In the genomic region with DNA sequence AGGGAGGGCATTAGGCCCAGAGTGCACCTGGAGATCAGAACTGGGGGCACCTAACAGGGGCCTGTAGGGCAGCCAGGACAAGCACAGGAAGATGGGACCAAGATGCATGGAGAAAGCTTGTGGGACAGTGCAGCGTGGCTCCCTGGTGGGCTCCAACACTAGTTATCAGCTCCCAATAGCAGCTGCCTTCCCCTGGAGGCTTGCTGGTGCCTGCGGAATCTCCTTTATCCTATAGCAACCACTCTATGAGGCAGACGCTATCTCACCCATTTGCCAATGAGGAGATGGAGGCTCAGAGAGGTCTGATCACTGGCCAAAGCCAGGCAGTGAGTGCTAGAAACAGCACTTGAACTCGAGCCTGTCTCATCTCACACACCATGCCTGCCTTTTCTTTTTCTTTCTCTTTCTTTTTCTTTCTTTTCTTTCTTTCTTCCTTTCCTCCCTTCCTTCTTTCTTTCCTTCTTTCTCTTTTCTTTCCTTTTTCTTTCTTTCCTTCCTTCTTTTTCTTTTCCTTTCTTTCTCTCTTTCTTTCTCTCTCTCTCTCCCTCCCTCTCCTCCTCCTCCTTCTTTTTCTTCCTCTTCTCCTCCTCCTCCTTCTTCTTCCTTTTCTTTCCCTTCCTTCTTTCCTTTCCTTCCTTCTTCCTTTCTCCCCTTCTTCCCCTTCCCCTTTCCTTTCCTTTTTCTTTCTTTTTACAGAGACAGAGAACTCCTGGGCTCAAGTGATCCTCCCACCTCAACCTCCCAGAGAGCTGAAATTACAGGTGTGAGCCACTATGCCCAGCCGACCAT, we compare ENCODE assay signal across 22 cellular contexts. TPM values are rescaled to one million over a fixed set of nuclear protein-coding genes. Genes with fewer than 3 reads are reported as not detected.
A peak's percentile ranks its signal among the peaks of the same experiment; 100 is the strongest.
DNase-seq lines count a peak whose midpoint lies in the region; ATAC-seq, FAIRE-seq and TF ChIP-seq lines count a peak whose summit lies in the region.
"Had no signal": no experiment of that assay in that cellular context is flagged by ENCODE, and none has a peak within 500 bp of the region (broad histone marks: within the 10 kb centered on the region; RNA-seq: fewer than 3 reads in every experiment).

No MANE protein-coding gene starts in this region.

- no peak overlapping the region for H3T11ph ChIP-seq in H9 (ENCODE audit: low read length)

- H3K56ac ChIP-seq in H9 (ENCODE audit: insufficient read length, low read depth, low read length), result no peak overlapping the region

- H2BK120ac ChIP-seq in H9 (ENCODE audit: low read depth, low read length, poor library complexity, severe bottlenecking), result no peak overlapping the region

- DNase-seq in BE2C (peak; percentile 22), H9 (no peak), K562 (ENCODE audit: extremely low read depth in 1 of 4, low spot score in 3 of 4) (no peak), kidney (peak; percentile 46), COLO829 (ENCODE audit: low spot score) (no peak), psoas muscle (no peak), spleen (no peak)
- DNase-seq: CD4-positive, alpha-beta T cell; DMS153; DMS79; GDM1; HCEC 1CT; HFFc6 had no signal

- no peaks in the 10 kb centered on the region for H3K79me1 ChIP-seq in H9 (ENCODE audit: insufficient read depth, low read depth, low read length, poor library complexity, severe bottlenecking)

- H3K4me1 Mint-ChIP-seq in H9, result peaks cover 0 to 2% of the 10 kb centered on the region in 2 experiments; a peak in 1 of 4 replicates

- H3K9me3 ChIP-seq in BE2C (no peaks in the 10 kb centered on the region), H9 (ENCODE audit: control insufficient read depth, low read depth, low read length) (no peaks in the 10 kb centered on the region), K562 (replicated peaks; ENCODE audit: control insufficient read depth, insufficient read depth, low read depth, low read length) (no peaks in the 10 kb centered on the region), kidney (ENCODE audit: control insufficient read depth in 1 of 2, low read length in 2 of 2) (no peaks in the 10 kb centered on the region), psoas muscle (no peaks in the 10 kb centered on the region), spleen (no peaks in the 10 kb centered on the region)

- WGBS in H9 (ENCODE audit: extremely low coverage, insufficient read length, low lambda C conversion rate), result no CpG with 5 or more reads among the region's 5 CpGs
- WGBS in K562 (ENCODE audit: insufficient coverage, low coverage, missing lambda C conversion rate), result 27% methylated on average over 5 of the region's 5 CpGs
- WGBS in psoas muscle, 3 donors, result 69 to 72% (median 70%) methylated on average over 5 of the region's 5 CpGs
- 77 to 82% (median 79%) methylated on average over 5 of the region's 5 CpGs for WGBS in spleen, 5 donors

- no peak overlapping the region for H2AFZ ChIP-seq in H9 (ENCODE audit: low read length)
- H2AFZ ChIP-seq in K562 (ENCODE audit: low read depth, low read length), result no peak overlapping the region

- no peaks in the 10 kb centered on the region for H3K36me3 Mint-ChIP-seq in H9 (ENCODE audit: insufficient read depth in 1 of 3, low read depth in 3 of 3)

- POLR2A ChIA-PET in K562 (lab: Yijun Ruan, JAX), result no interaction called here

- H2BK5ac ChIP-seq in H9 (ENCODE audit: insufficient read length, low read length), result no peak overlapping the region

- H2AK5ac ChIP-seq in H9 (ENCODE audit: insufficient read length, low read length), result no peak overlapping the region

- H3K4me3 ChIP-seq in BE2C (ENCODE audit: low read depth, low read length) (no peak overlapping the region), K562 (no peak overlapping the region), kidney (ENCODE audit: low read length in 2 of 2) (no peak overlapping the region), psoas muscle (no peak overlapping the region), spleen (no peak overlapping the region)

- H3K4me3 Mint-ChIP-seq in H9, result no peak overlapping the region
- H3K4me3 Mint-ChIP-seq: CD4-positive, alpha-beta T cell; HFFc6 had no signal

- no peak overlapping the region for H3K4ac ChIP-seq in H9 (ENCODE audit: low read depth, low read length)

- FAIRE-seq in K562 (lab: Jason Lieb, UNC) (no peak), kidney (lab: Jason Lieb, UNC) (no peak)
- FAIRE-seq: GM12892, GM18507 had no signal

- CTCF ChIA-PET in K562 (lab: Yijun Ruan, JAX; ENCODE audit: low intra/inter-chr PET ratio), result no interaction called here

- in situ Hi-C loops in K562 (cut with MboI), result no loop called here

- no peak overlapping the region for H3K23ac ChIP-seq in H9 (ENCODE audit: insufficient read length, low read depth, low read length)

- no peak overlapping the region for H3K18ac ChIP-seq in H9 (ENCODE audit: insufficient read length, low read depth, low read length)

- H2BK15ac ChIP-seq in H9 (ENCODE audit: low read depth, low read length), result no peak overlapping the region

- H3K9me1 ChIP-seq in K562 (ENCODE audit: control insufficient read depth, insufficient read depth, low read length), result no peaks in the 10 kb centered on the region

- H2BK12ac ChIP-seq in H9 (ENCODE audit: insufficient read length, low read depth, low read length), result no peak overlapping the region

- H3K4me2 ChIP-seq in H9 (ENCODE audit: insufficient read depth, insufficient read length, low read length), result no peak overlapping the region
- H3K4me2 ChIP-seq in K562 (ENCODE audit: insufficient read depth, low read length), result no peak overlapping the region

- no peak overlapping the region for H4K91ac ChIP-seq in H9 (ENCODE audit: insufficient read length, low read depth, low read length)

- no peaks in the 10 kb centered on the region for H3K9me3 Mint-ChIP-seq in H9
- H3K9me3 Mint-ChIP-seq: CD4-positive, alpha-beta T cell; HFFc6 had no signal

- BruUV-seq in K562 (replicated peaks; lab: Mats Ljungman, UMichigan), result no TSS peak

- no peaks in the 10 kb centered on the region for H3K23me2 ChIP-seq in H9 (ENCODE audit: insufficient read length, low read depth, low read length, poor library complexity, severe bottlenecking)

- TF ChIP-seq EP300 in K562 (IDR thresholded peaks at IDR 0.05; ENCODE audit: low read length), result no peak

- no peak overlapping the region for H4K8ac ChIP-seq in H9 (replicated peaks; ENCODE audit: insufficient read length, low read depth, low read length)

- peaks cover 5% of the 10 kb centered on the region for H3K27me3 Mint-ChIP-seq in H9 (ENCODE audit: low read depth)

- no peak overlapping the region for H4K5ac ChIP-seq in H9 (ENCODE audit: insufficient read length, low read depth, low read length)

- H3K27ac ChIP-seq in H9 (ENCODE audit: insufficient read length, low read depth, low read length), result no peak overlapping the region
- H3K27ac ChIP-seq in K562 (ENCODE audit: extremely low read depth, low read depth, low read length), result no peak overlapping the region
- H3K27ac ChIP-seq in kidney (ENCODE audit: low read depth in 2 of 2, low read length in 2 of 2), result no peak overlapping the region
- H3K27ac ChIP-seq in psoas muscle, result no peak overlapping the region
- no peak overlapping the region for H3K27ac ChIP-seq in spleen
- H3K27ac ChIP-seq: C4-2B had no signal

- TF ChIP-seq POLR2A in K562 (conservative IDR thresholded peaks at IDR 0.05), result no peak
- TF ChIP-seq POLR2A in spleen (IDR thresholded peaks at IDR 0.05), result no peak

- ATAC-seq in K562, result no peak
- ATAC-seq in HG03432 (IDR thresholded peaks at IDR 0.05; ENCODE audit: unreplicated experiment), result no peak
- no peak for ATAC-seq in psoas muscle

- intact Hi-C loops in K562 (cut with micrococcal nuclease) (no loop called here), kidney (cut with DNase I) (no loop called here), psoas muscle (cut with DNase I) (no loop called here), spleen (cut with DNase I; ENCODE audit: low total_unique reads) (no loop called here)

- H3K79me2 ChIP-seq in H9 (ENCODE audit: insufficient read depth, low read length) (no peaks in the 10 kb centered on the region), K562 (ENCODE audit: control insufficient read depth, insufficient read depth, low read length) (no peaks in the 10 kb centered on the region)

- H3K4me1 ChIP-seq in BE2C (no peaks in the 10 kb centered on the region), H9 (ENCODE audit: insufficient read depth, low read length) (no peaks in the 10 kb centered on the region), K562 (replicated peaks in 1 of 2; ENCODE audit: control insufficient read depth in 2 of 2, insufficient read depth in 2 of 2, low read length in 2 of 2) (peaks cover 0 to 7% of the 10 kb centered on the region in 2 experiments; a peak in 3 of 5 replicates), kidney (ENCODE audit: control insufficient read depth in 1 of 2, insufficient read depth in 1 of 2, low read depth in 1 of 2, low read length in 2 of 2) (no peaks in the 10 kb centered on the region), psoas muscle (no peaks in the 10 kb centered on the region), spleen (no peaks in the 10 kb centered on the region)

- H4K20me1 ChIP-seq in H9 (ENCODE audit: control insufficient read depth, insufficient read depth, insufficient read length) (no peaks in the 10 kb centered on the region), K562 (replicated peaks; ENCODE audit: control insufficient read depth, insufficient read depth, low read length) (no peaks in the 10 kb centered on the region)

- no peak overlapping the region for H2BK20ac ChIP-seq in H9 (ENCODE audit: low read depth, low read length, poor library complexity, severe bottlenecking)

- H3K36me3 ChIP-seq in BE2C (no peaks in the 10 kb centered on the region), K562 (ENCODE audit: control insufficient read depth, insufficient read depth, low read length) (no peaks in the 10 kb centered on the region), kidney (ENCODE audit: control insufficient read depth in 1 of 2, insufficient read depth in 2 of 2, low read length in 2 of 2) (no peaks in the 10 kb centered on the region), psoas muscle (ENCODE audit: insufficient read depth in 1 of 2, low read depth in 1 of 2) (no peaks in the 10 kb centered on the region), spleen (no peaks in the 10 kb centered on the region)

- TF ChIP-seq RAD21 in K562 (CRISPR knock-in tag; conservative IDR thresholded peaks at IDR 0.05 in 1 of 2, IDR thresholded peaks at IDR 0.05 in 1 of 2), result no peak

- peak overlapping the region; percentile 33; the same call in 1 of the 2 replicates for H3K14ac ChIP-seq in H9 (ENCODE audit: insufficient read depth, low read length)

- no peak for TF ChIP-seq CTCF in BE2C (IDR thresholded peaks at IDR 0.05; ENCODE audit: low read depth, low read length)
- TF ChIP-seq CTCF in H9 (conservative IDR thresholded peaks at IDR 0.05), result no peak
- no peak for TF ChIP-seq CTCF in K562 (IDR thresholded peaks at IDR 0.05 in 2 of 3, conservative IDR thresholded peaks at IDR 0.05 in 1 of 3; ENCODE audit: insufficient read depth in 2 of 3, low read depth in 1 of 3, low read length in 3 of 3)
- no peak for TF ChIP-seq CTCF in kidney (IDR thresholded peaks at IDR 0.05; ENCODE audit: borderline replicate concordance, extremely low read depth, insufficient read depth)
- TF ChIP-seq CTCF in psoas muscle (IDR thresholded peaks at IDR 0.05), result no peak
- no peak for TF ChIP-seq CTCF in spleen (IDR thresholded peaks at IDR 0.05 in 8 of 11, conservative IDR thresholded peaks at IDR 0.05 in 3 of 11)

- H3K27ac Mint-ChIP-seq in H9, result no peak overlapping the region
- H3K27ac Mint-ChIP-seq: CD4-positive, alpha-beta T cell; HFFc6 had no signal

- H3K27me3 ChIP-seq in BE2C (no peaks in the 10 kb centered on the region), H9 (ENCODE audit: insufficient read depth, low read length) (no peaks in the 10 kb centered on the region), K562 (ENCODE audit: control insufficient read depth in 2 of 2, insufficient read depth in 2 of 2, low read length in 2 of 2) (no peaks in the 10 kb centered on the region), psoas muscle (ENCODE audit: insufficient read depth in 3 of 3, low read length in 2 of 3) (peaks cover 0 to under 1% (median 0%) of the 10 kb centered on the region in 3 donors), spleen (replicated peaks in 1 of 7) (peaks cover 0 to 4% (median 0%) of the 10 kb centered on the region in 7 donors)

- no peak overlapping the region for H3K9ac ChIP-seq in H9 (ENCODE audit: extremely low read depth, insufficient read length, low read length)
- no peak overlapping the region for H3K9ac ChIP-seq in K562 (ENCODE audit: insufficient read depth in 1 of 2, low read depth in 2 of 2, low read length in 2 of 2)
- H3K9ac ChIP-seq in kidney (ENCODE audit: low read length in 2 of 2), result no peak overlapping the region

RNA-seq across cellular contexts. Expression of gene SEC14L4, which starts 16.1 kb away (rescaled TPM):
- not detected for polyA plus RNA-seq in BE2C (2012; ENCODE audit: insufficient read depth, insufficient read length, low read depth)
- total RNA-seq in H9 (2021) (0.09 and 0.17 TPM in 2 replicates), K562 (2014; rRNA removed) (not detected in 2 replicates), K562 (2014; rRNA removed; fragmentation: Illumina TruSeq; extraction: Trizol) (not detected in 2 replicates), K562 (2015; rRNA removed; fragmentation: Illumina TruSeq; extraction: Trizol) (not detected in 2 replicates), K562 (2021) (not detected in 2 replicates), kidney (0.63 TPM), psoas muscle (not detected), spleen (1 to 10 TPM in 3 of 7 donors, under 1 TPM in 4; 0.18 to 1.6 (median 0.68) TPM)
- total RNA-seq in K562 (2011; cell fraction: chromatin; rRNA removed; ENCODE audit: low replicate concordance), result 0.19 TPM in 1 of 2 replicates, not detected in the other
- not detected in 2 replicates for total RNA-seq in K562 (2011; cell fraction: nucleolus; rRNA removed)
- total RNA-seq in K562 (2011; cell fraction: nucleoplasm; rRNA removed), result not detected in 2 replicates
- polyA plus RNA-seq in K562 (2011; rRNA removed) (0.03 TPM in 1 of 2 replicates, not detected in the other), K562 (2014; fragmentation: Illumina TruSeq; extraction: Trizol) (not detected in 2 replicates), K562 (2014; fragmentation: Nextera tagmentation; extraction: Ambion mirVana) (not detected), K562 (2014; rRNA removed) (0.11 TPM in 1 of 2 replicates, not detected in the other), kidney (ENCODE audit: insufficient read depth, low read depth, low replicate concordance) (0.41 TPM), psoas muscle (under 1 TPM in 2 of 3 donors, not detected in 1; 0.01 to 0.07 TPM), spleen (under 1 TPM; 0.03 to 0.29 (median 0.07) TPM)
- 0.03 TPM in 1 of 2 replicates, not detected in the other for polyA plus RNA-seq in K562 (2011; cell fraction: cytosol; rRNA removed)
- 0.07 TPM in 1 of 2 replicates, not detected in the other for polyA plus RNA-seq in K562 (2011; cell fraction: nucleus; rRNA removed)
- polyA plus RNA-seq in K562 (2012), result 0.04 TPM in 1 of 2 replicates, not detected in the other
- not detected in 2 replicates for polyA minus RNA-seq in K562 (2011; rRNA and poly(A)+ RNA removed)
- not detected in 2 replicates for polyA minus RNA-seq in K562 (2011; cell fraction: cytosol; rRNA and poly(A)+ RNA removed)
- polyA minus RNA-seq in K562 (2011; cell fraction: nucleus; rRNA and poly(A)+ RNA removed), result not detected in 2 replicates
- total RNA-seq: A172; CD4-positive, alpha-beta T cell; H4; HFFc6 had no signal
- polyA plus RNA-seq: BJ had no signal

RNA-seq across cellular contexts. Expression of gene SEC14L6, which starts 25.0 kb away (rescaled TPM):
- polyA plus RNA-seq in BE2C (2012; ENCODE audit: insufficient read depth, insufficient read length, low read depth), result not detected
- 0.46 and 1.1 TPM in 2 replicates for total RNA-seq in H9 (2021)
- total RNA-seq in K562 (2011; cell fraction: chromatin; rRNA removed; ENCODE audit: low replicate concordance), result 5.1 and 11.8 TPM in 2 replicates
- total RNA-seq in K562 (2011; cell fraction: nucleolus; rRNA removed), result 5.3 and 5.5 TPM in 2 replicates
- total RNA-seq in K562 (2011; cell fraction: nucleoplasm; rRNA removed), result 4.3 and 6.0 TPM in 2 replicates
- 1.5 and 1.8 TPM in 2 replicates for total RNA-seq in K562 (2014; rRNA removed)
- total RNA-seq in K562 (2014; rRNA removed; fragmentation: Illumina TruSeq; extraction: Trizol), result 1.9 and 2.0 TPM in 2 replicates
- 1.6 and 2.2 TPM in 2 replicates for total RNA-seq in K562 (2015; rRNA removed; fragmentation: Illumina TruSeq; extraction: Trizol)
- 1.6 and 2.6 TPM in 2 replicates for total RNA-seq in K562 (2021)
- polyA plus RNA-seq in K562 (2011; rRNA removed), result 5.0 and 6.1 TPM in 2 replicates
- polyA plus RNA-seq in K562 (2011; cell fraction: cytosol; rRNA removed), result 5.1 and 8.0 TPM in 2 replicates
- 6.2 and 8.4 TPM in 2 replicates for polyA plus RNA-seq in K562 (2011; cell fraction: nucleus; rRNA removed)
- 2.1 and 2.8 TPM in 2 replicates for polyA plus RNA-seq in K562 (2012)
- 4.0 and 4.1 TPM in 2 replicates for polyA plus RNA-seq in K562 (2014; fragmentation: Illumina TruSeq; extraction: Trizol)
- under 1 TPM; 0.29 to 0.39 TPM for polyA plus RNA-seq in K562 (2014; fragmentation: Nextera tagmentation; extraction: Ambion mirVana)
- polyA plus RNA-seq in K562 (2014; rRNA removed), result 1.7 and 2.3 TPM in 2 replicates
- polyA minus RNA-seq in K562 (2011; rRNA and poly(A)+ RNA removed), result 0.99 and 5.1 TPM in 2 replicates
- 1.4 and 3.9 TPM in 2 replicates for polyA minus RNA-seq in K562 (2011; cell fraction: cytosol; rRNA and poly(A)+ RNA removed)
- 1.4 and 2.3 TPM in 2 replicates for polyA minus RNA-seq in K562 (2011; cell fraction: nucleus; rRNA and poly(A)+ RNA removed)
- 13.9 TPM for total RNA-seq in kidney
- 16.5 TPM for polyA plus RNA-seq in kidney (ENCODE audit: insufficient read depth, low read depth, low replicate concordance)
- not detected for total RNA-seq in psoas muscle
- not detected for polyA plus RNA-seq in psoas muscle
- total RNA-seq in spleen, result under 1 TPM in 5 of 7 donors, not detected in 2; 0.16 to 0.56 (median 0.23) TPM
- polyA plus RNA-seq in spleen, result under 1 TPM; 0.03 to 0.06 (median 0.04) TPM
- total RNA-seq: A172; CD4-positive, alpha-beta T cell; H4; HFFc6; HT-29 had no signal

RNA-seq across cellular contexts. Expression of gene SEC14L3, which starts 49.7 kb away (rescaled TPM):
- polyA plus RNA-seq in BE2C (2012; ENCODE audit: insufficient read depth, insufficient read length, low read depth), result not detected
- not detected in 2 replicates for total RNA-seq in H9 (2021)
- not detected in 2 replicates for total RNA-seq in K562 (2011; cell fraction: chromatin; rRNA removed; ENCODE audit: low replicate concordance)
- total RNA-seq in K562 (2011; cell fraction: nucleolus; rRNA removed), result not detected in 2 replicates
- not detected in 2 replicates for total RNA-seq in K562 (2011; cell fraction: nucleoplasm; rRNA removed)
- not detected in 2 replicates for total RNA-seq in K562 (2014; rRNA removed)
- not detected in 2 replicates for total RNA-seq in K562 (2014; rRNA removed; fragmentation: Illumina TruSeq; extraction: Trizol)
- total RNA-seq in K562 (2015; rRNA removed; fragmentation: Illumina TruSeq; extraction: Trizol), result not detected in 2 replicates
- total RNA-seq in K562 (2021), result not detected in 2 replicates
- not detected in 2 replicates for polyA plus RNA-seq in K562 (2011; rRNA removed)
- 0.04 TPM in 1 of 2 replicates, not detected in the other for polyA plus RNA-seq in K562 (2011; cell fraction: cytosol; rRNA removed)
- polyA plus RNA-seq in K562 (2011; cell fraction: nucleus; rRNA removed), result not detected in 2 replicates
- not detected in 2 replicates for polyA plus RNA-seq in K562 (2012)
- not detected in 2 replicates for polyA plus RNA-seq in K562 (2014; fragmentation: Illumina TruSeq; extraction: Trizol)
- polyA plus RNA-seq in K562 (2014; fragmentation: Nextera tagmentation; extraction: Ambion mirVana), result not detected
- not detected in 2 replicates for polyA plus RNA-seq in K562 (2014; rRNA removed)
- not detected in 2 replicates for polyA minus RNA-seq in K562 (2011; rRNA and poly(A)+ RNA removed)
- not detected in 2 replicates for polyA minus RNA-seq in K562 (2011; cell fraction: cytosol; rRNA and poly(A)+ RNA removed)
- polyA minus RNA-seq in K562 (2011; cell fraction: nucleus; rRNA and poly(A)+ RNA removed), result not detected in 2 replicates
- total RNA-seq in kidney, result not detected
- not detected for polyA plus RNA-seq in kidney (ENCODE audit: insufficient read depth, low read depth, low replicate concordance)
- not detected for total RNA-seq in psoas muscle
- polyA plus RNA-seq in psoas muscle, result under 1 TPM in 1 of 3 donors, not detected in 2; 0.04 TPM
- total RNA-seq in spleen, result not detected
- polyA plus RNA-seq in spleen, result not detected
- total RNA-seq: A172; CD4-positive, alpha-beta T cell; Daoy; H4; HFFc6; HT-29 had no signal
- polyA plus RNA-seq: BJ had no signal

RNA-seq across cellular contexts. Expression of gene GAL3ST1, which starts 52.9 kb away (rescaled TPM):
- polyA plus RNA-seq in BE2C (2012; ENCODE audit: insufficient read depth, insufficient read length, low read depth), result not detected
- total RNA-seq in H9 (2021), result 5.1 TPM in 2 replicates
- total RNA-seq in K562 (2011; cell fraction: chromatin; rRNA removed; ENCODE audit: low replicate concordance), result 1.4 TPM in 1 of 2 replicates, not detected in the other
- 3.0 and 3.9 TPM in 2 replicates for total RNA-seq in K562 (2011; cell fraction: nucleolus; rRNA removed)
- total RNA-seq in K562 (2011; cell fraction: nucleoplasm; rRNA removed), result 1.5 and 1.6 TPM in 2 replicates
- 0.45 and 1.3 TPM in 2 replicates for total RNA-seq in K562 (2014; rRNA removed)
- total RNA-seq in K562 (2014; rRNA removed; fragmentation: Illumina TruSeq; extraction: Trizol), result 0.15 TPM in 1 of 2 replicates, not detected in the other
- 0.38 and 0.43 TPM in 2 replicates for total RNA-seq in K562 (2015; rRNA removed; fragmentation: Illumina TruSeq; extraction: Trizol)
- total RNA-seq in K562 (2021), result 1.5 and 1.6 TPM in 2 replicates
- 0.10 and 0.79 TPM in 2 replicates for polyA plus RNA-seq in K562 (2011; rRNA removed)
- polyA plus RNA-seq in K562 (2011; cell fraction: cytosol; rRNA removed), result 1.1 and 1.7 TPM in 2 replicates
- 0.40 and 0.63 TPM in 2 replicates for polyA plus RNA-seq in K562 (2011; cell fraction: nucleus; rRNA removed)
- 0.83 and 2.2 TPM in 2 replicates for polyA plus RNA-seq in K562 (2012)
- 0.22 and 0.72 TPM in 2 replicates for polyA plus RNA-seq in K562 (2014; fragmentation: Illumina TruSeq; extraction: Trizol)
- polyA plus RNA-seq in K562 (2014; fragmentation: Nextera tagmentation; extraction: Ambion mirVana), result under 1 TPM in 1 of 2 experiments, not detected in 1; 0.03 TPM
- 0.80 and 1.9 TPM in 2 replicates for polyA plus RNA-seq in K562 (2014; rRNA removed)
- 0.25 TPM in 1 of 2 replicates, not detected in the other for polyA minus RNA-seq in K562 (2011; rRNA and poly(A)+ RNA removed)
- 1.1 TPM in 1 of 2 replicates, not detected in the other for polyA minus RNA-seq in K562 (2011; cell fraction: cytosol; rRNA and poly(A)+ RNA removed)
- polyA minus RNA-seq in K562 (2011; cell fraction: nucleus; rRNA and poly(A)+ RNA removed), result 0.13 and 0.33 TPM in 2 replicates
- 16.1 TPM for total RNA-seq in kidney
- polyA plus RNA-seq in kidney (ENCODE audit: insufficient read depth, low read depth, low replicate concordance), result 34.3 TPM
- total RNA-seq in psoas muscle, result 1 to 10 TPM in 3 of 4 donors, under 1 TPM in 1; 0.80 to 2.7 (median 1.3) TPM
- under 1 TPM; 0.21 to 0.63 (median 0.39) TPM for polyA plus RNA-seq in psoas muscle
- total RNA-seq in spleen, result 1 to 10 TPM in 1 of 7 donors, under 1 TPM in 1, not detected in 5; 0.69 to 2.1 TPM
- polyA plus RNA-seq in spleen, result under 1 TPM; 0.15 to 0.51 (median 0.17) TPM
- total RNA-seq: A172; CD4-positive, alpha-beta T cell; H4; HFFc6 had no signal
- polyA plus RNA-seq: BJ had no signal

Comparison
In these comparisons a context has a peak if more than half of its experiments do, and no peak if none do; other contexts are left out.
1. DNase-seq: peak in BE2C (single experiment) and kidney (single experiment); none in H9 (single experiment), K562 (0 of 4), COLO829 (single experiment), psoas muscle (0 of 2) and spleen (single experiment).